34 cellular contexts compared by ENCODE assay signal in genomic region chr6:56996401-56996800, GRCh38. TPM values are rescaled to one million over a fixed set of nuclear protein-coding genes. Genes with fewer than 3 reads are reported as not detected.
"Had no signal": no experiment of that assay in that cellular context is flagged by ENCODE, and none has a peak within 500 bp of the region (broad histone marks: within the 10 kb centered on the region; RNA-seq: fewer than 3 reads in every experiment).

No MANE protein-coding gene starts in this region.

- ATAC-seq: activated CD8-positive, alpha-beta memory T cell treated with anti-CD3 and anti-CD28 coated beads, Interleukin-2, amount 10 ng/mL, durations not matched to agents 7 days and 5 days; body of pancreas; Panc1; Right ventricle myocardium inferior; WTC11 had no signal

- H3K27ac ChIP-seq: body of pancreas, SK-N-MC had no signal

- H3K27me3 ChIP-seq: body of pancreas had no signal

- FAIRE-seq: bronchial epithelial cell had no signal

- H3K4me3 ChIP-seq: body of pancreas, SK-N-MC had no signal

- H3K4me3 Mint-ChIP-seq: activated CD8-positive, alpha-beta memory T cell treated with anti-CD3 and anti-CD28 coated beads, Interleukin-2, amount 10 ng/mL, durations not matched to agents 7 days and 5 days; activated naive CD4-positive, alpha-beta T cell treated with anti-CD3 and anti-CD28 coated beads, Interleukin-2, amount 50 U/mL, for 24 hours; activated T-cell treated with anti-CD3 and anti-CD28 coated beads, Interleukin-2, amount 50 U/mL, for 24 hours; activated T-helper 1 cell treated with anti-CD3 and anti-CD28 coated beads, Interleukin-12 subunit alpha, Interleukin-12 subunit beta, Interleukin-2, Interleukin-4 antibody, amounts not matched to agents 30 ng/mL and 10 ng/mL and 1 ng/mL, durations not matched to agents 14 hours and 24 hours and 36 hours; WTC11 had no signal

- H3K36me3 Mint-ChIP-seq: activated CD8-positive, alpha-beta memory T cell treated with anti-CD3 and anti-CD28 coated beads, Interleukin-2, amount 10 ng/mL, durations not matched to agents 7 days and 5 days had no signal

- H3K4me1 ChIP-seq: body of pancreas had no signal

- DNase-seq: activated CD4-positive, alpha-beta T cell treated with anti-CD3 and anti-CD28 coated beads for 48 hours; activated CD4-positive, alpha-beta T cell treated with anti-CD3 and anti-CD28 coated beads, Interleukin-2, amount 50 U/mL, for 48 hours; activated CD4-positive, CD25-positive, alpha-beta regulatory T cell treated with anti-CD3 and anti-CD28 coated beads, Interleukin-2, amount 50 U/mL, for 72 hours; activated CD8-positive, alpha-beta memory T cell treated with anti-CD3 and anti-CD28 coated beads, Interleukin-2, amount 10 ng/mL, durations not matched to agents 7 days and 5 days; activated effector memory CD4-positive, alpha-beta T cell treated with Interleukin-2 at 50 U/mL for 16 hours; activated naive CD4-positive, alpha-beta T cell; activated T-cell treated with anti-CD3 and anti-CD28 coated beads, Interleukin-2, amount 50 U/mL, for 24 hours; aorta; body of pancreas; central memory CD4-positive, alpha-beta T cell; Karpas-422; MM.1S; NCI-H1092 treated with DMSO at 0.1 percent for 48 hours; NCI-H1417 treated with DMSO at 0.1 percent for 48 hours; NCI-H1694; NCI-H2029; NCI-H2107; NCI-H2171 treated with DMSO at 0.1 percent for 48 hours; NCI-H345; NCI-H510A; NCI-H526 treated with DMSO at 0.1 percent for 48 hours; NCI-H82; NK-92 treated with Interleukin-12 subunit alpha and Interleukin-12 subunit beta, amount 100 ng/mL, for 24 hours; OCI-M1; RPMI8226; T-helper 1 cell had no signal

- H3K27ac Mint-ChIP-seq: activated CD8-positive, alpha-beta memory T cell treated with anti-CD3 and anti-CD28 coated beads, Interleukin-2, amount 10 ng/mL, durations not matched to agents 7 days and 5 days; activated naive CD4-positive, alpha-beta T cell treated with anti-CD3 and anti-CD28 coated beads, Interleukin-2, amount 50 U/mL, for 24 hours; activated T-cell treated with anti-CD3 and anti-CD28 coated beads, Interleukin-2, amount 50 U/mL, for 24 hours; activated T-helper 1 cell treated with anti-CD3 and anti-CD28 coated beads, Interleukin-12 subunit alpha, Interleukin-12 subunit beta, Interleukin-2, Interleukin-4 antibody, amounts not matched to agents 30 ng/mL and 10 ng/mL and 1 ng/mL, durations not matched to agents 14 hours and 24 hours and 36 hours; WTC11 had no signal

- H3K9me3 Mint-ChIP-seq: activated naive CD4-positive, alpha-beta T cell treated with anti-CD3 and anti-CD28 coated beads, Interleukin-2, amount 50 U/mL, for 24 hours; activated T-cell treated with anti-CD3 and anti-CD28 coated beads, Interleukin-2, amount 50 U/mL, for 24 hours had no signal

- H3K4me1 Mint-ChIP-seq: activated CD8-positive, alpha-beta memory T cell treated with anti-CD3 and anti-CD28 coated beads, Interleukin-2, amount 10 ng/mL, durations not matched to agents 7 days and 5 days; activated naive CD4-positive, alpha-beta T cell treated with anti-CD3 and anti-CD28 coated beads, Interleukin-2, amount 50 U/mL, for 24 hours had no signal

RNA-seq across cellular contexts. Expression of gene BEND6, which starts 41.5 kb away (rescaled TPM):
- total RNA-seq: activated CD8-positive, alpha-beta memory T cell treated with anti-CD3 and anti-CD28 coated beads, Interleukin-2, amount 10 ng/mL, durations not matched to agents 7 days and 5 days; activated T-helper 1 cell treated with anti-CD3 and anti-CD28 coated beads, Interleukin-12 subunit alpha, Interleukin-12 subunit beta, Interleukin-2, Interleukin-4 antibody, amounts not matched to agents 30 ng/mL and 10 ng/mL and 1 ng/mL, durations not matched to agents 14 hours and 24 hours and 36 hours; T-helper 2 cell treated with Interferon-gamma antibody and Interleukin-4, amounts not matched to agents 100 ng/mL and 5 ng/mL, for 36 hours had no signal
